11 cellular contexts compared by ENCODE assay signal in the genomic region with DNA sequence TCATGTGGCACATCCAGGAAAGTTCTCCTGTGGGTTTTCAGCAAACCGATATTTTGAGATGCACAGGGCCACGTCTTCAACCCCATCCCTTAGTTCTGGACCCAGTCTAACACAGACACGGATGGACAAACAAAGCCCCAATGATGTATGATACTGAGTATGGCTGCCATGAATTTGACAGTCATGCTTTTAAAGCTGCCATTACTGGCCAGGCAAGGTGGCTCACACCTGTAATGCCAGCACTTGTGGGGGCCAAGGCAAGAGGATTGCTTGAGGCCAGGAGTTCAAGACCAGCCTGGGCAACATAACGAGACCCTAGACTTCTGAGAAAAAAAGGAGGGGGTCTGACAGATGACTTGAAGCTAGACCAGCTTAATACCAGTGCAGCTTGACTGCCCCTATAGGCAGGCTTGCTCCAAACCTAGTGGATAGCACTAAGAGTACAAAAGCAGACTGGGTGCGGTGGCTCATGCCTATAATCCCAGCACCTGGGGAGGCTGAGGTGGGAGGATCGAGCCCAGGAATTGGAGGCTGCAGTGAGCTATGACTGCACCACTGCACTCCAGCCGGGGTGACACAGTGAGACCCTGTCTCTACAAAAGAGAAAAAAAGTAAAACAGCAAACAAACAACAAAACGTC. TPM values are rescaled to one million over a fixed set of nuclear protein-coding genes. Genes with fewer than 3 reads are reported as not detected.
A peak's percentile ranks its signal among the peaks of the same experiment; 100 is the strongest.
DNase-seq lines count a peak whose midpoint lies in the region; ATAC-seq and TF ChIP-seq lines count a peak whose summit lies in the region.
"Had no signal": no experiment of that assay in that cellular context is flagged by ENCODE, and none has a peak within 500 bp of the region (broad histone marks: within the 10 kb centered on the region; RNA-seq: fewer than 3 reads in every experiment).

No MANE protein-coding gene starts in this region.

- H3K9ac ChIP-seq in MM.1S (ENCODE audit: low read length) = no peak overlapping the region

- H3K4me1 ChIP-seq in MM.1S (ENCODE audit: low read length) (peaks cover 6% of the 10 kb centered on the region), hepatocyte (ENCODE audit: insufficient read depth) (no peaks in the 10 kb centered on the region)

- no peaks in the 10 kb centered on the region for H3K27me3 ChIP-seq in MM.1S (replicated peaks; ENCODE audit: insufficient read depth, low read length)
- H3K27me3 ChIP-seq in hepatocyte = no peaks in the 10 kb centered on the region
- H3K27me3 ChIP-seq: heart left ventricle had no signal

- H3K4me2 ChIP-seq in MM.1S (ENCODE audit: low read depth, low read length) (no peak overlapping the region), hepatocyte (no peak overlapping the region)

- H3K9me3 ChIP-seq in MM.1S (replicated peaks; ENCODE audit: insufficient read depth, low read length) (no peaks in the 10 kb centered on the region), hepatocyte (ENCODE audit: low read depth) (no peaks in the 10 kb centered on the region)
- H3K9me3 ChIP-seq: heart left ventricle had no signal

- 80% methylated on average over 8 of the region's 8 CpGs for WGBS in hepatocyte (ENCODE audit: low lambda C conversion rate, missing lambda C conversion rate)

- DNase-seq in MM.1S = no peak
- no peak for DNase-seq in fibroblast of pulmonary artery (ENCODE audit: low read depth)
- DNase-seq in activated naive CD4-positive, alpha-beta T cell treated with anti-CD3 and anti-CD28 coated beads, Interleukin-2, amount 50 U/mL, for 72 hours (ENCODE audit: low spot score in 2 of 2) = no peak
- no peak for DNase-seq in glomerular visceral epithelial cell (ENCODE audit: extremely low spot score)
- DNase-seq in hepatocyte (ENCODE audit: low spot score) = no peak
- DNase-seq: CD8-positive, alpha-beta memory T cell; effector CD4-positive, alpha-beta T cell; NCI-H2081; stimulated activated naive B cell treated with anti-CD40 and anti-IgM and Interleukin-4, amounts not matched to agents 10 μg/mL and 1 μg/mL and 100 μg/mL, for 72 hours had no signal

- H3K36me3 Mint-ChIP-seq in activated naive CD4-positive, alpha-beta T cell treated with anti-CD3 and anti-CD28 coated beads, Interleukin-2, amount 50 U/mL, for 72 hours = no peaks in the 10 kb centered on the region
- H3K36me3 Mint-ChIP-seq: CD8-positive, alpha-beta memory T cell; stimulated activated naive B cell treated with anti-CD40 and anti-IgM and Interleukin-4, amounts not matched to agents 10 μg/mL and 1 μg/mL and 100 μg/mL, for 72 hours had no signal

- H4K20me1 ChIP-seq in MM.1S (ENCODE audit: insufficient read depth, low read length) (no peaks in the 10 kb centered on the region), hepatocyte (ENCODE audit: insufficient read depth, poor library complexity, severe bottlenecking) (no peaks in the 10 kb centered on the region)

- H3K27ac ChIP-seq in MM.1S (ENCODE audit: low read length) = no peak overlapping the region
- no peak overlapping the region for H3K27ac ChIP-seq in hepatocyte

- no peaks in the 10 kb centered on the region for H3K36me3 ChIP-seq in MM.1S (replicated peaks; ENCODE audit: insufficient read depth, low read length)
- H3K36me3 ChIP-seq in hepatocyte (replicated peaks; ENCODE audit: insufficient read depth, low read depth) = no peaks in the 10 kb centered on the region
- H3K36me3 ChIP-seq: heart left ventricle had no signal

- peaks cover 7% of the 10 kb centered on the region for H3F3A ChIP-seq in MM.1S (ENCODE audit: insufficient read depth, low read length)

- H3K9me2 ChIP-seq in MM.1S (replicated peaks; ENCODE audit: insufficient read depth, low read length) = no peaks in the 10 kb centered on the region
- no peaks in the 10 kb centered on the region for H3K9me2 ChIP-seq in hepatocyte (replicated peaks; ENCODE audit: insufficient read depth)

- H3K4me3 ChIP-seq in MM.1S (ENCODE audit: low read length) (no peak overlapping the region), fibroblast of pulmonary artery (replicated peaks; ENCODE audit: low read depth, low read length) (no peak overlapping the region), hepatocyte (no peak overlapping the region)
- H3K4me3 ChIP-seq: heart left ventricle had no signal

- no peaks in the 10 kb centered on the region for H3K79me2 ChIP-seq in MM.1S (ENCODE audit: low read length)
- H3K79me2 ChIP-seq in hepatocyte = no peaks in the 10 kb centered on the region

- H3K9me3 Mint-ChIP-seq in activated naive CD4-positive, alpha-beta T cell treated with anti-CD3 and anti-CD28 coated beads, Interleukin-2, amount 50 U/mL, for 72 hours = no peaks in the 10 kb centered on the region
- H3K9me3 Mint-ChIP-seq: CD8-positive, alpha-beta memory T cell; stimulated activated naive B cell treated with anti-CD40 and anti-IgM and Interleukin-4, amounts not matched to agents 10 μg/mL and 1 μg/mL and 100 μg/mL, for 72 hours had no signal

- no peak for ATAC-seq in activated naive CD4-positive, alpha-beta T cell treated with anti-CD3 and anti-CD28 coated beads, Interleukin-2, amount 50 U/mL, for 72 hours
- ATAC-seq: stimulated activated naive B cell treated with anti-CD40 and anti-IgM and Interleukin-4, amounts not matched to agents 10 μg/mL and 1 μg/mL and 100 μg/mL, for 72 hours had no signal

- TF ChIP-seq CTCF in GM12873 (IDR thresholded peaks at IDR 0.05; ENCODE audit: insufficient read depth, low read depth, low read length, missing control alignments) (peak; percentile 22), MM.1S (IDR thresholded peaks at IDR 0.05; ENCODE audit: low read length) (peak; percentile 25), fibroblast of pulmonary artery (IDR thresholded peaks at IDR 0.05; ENCODE audit: low read length, missing control alignments) (peak; percentile 20), hepatocyte (IDR thresholded peaks at IDR 0.05; ENCODE audit: poor library complexity) (no peak)

- no peak overlapping the region for H3K27ac Mint-ChIP-seq in activated naive CD4-positive, alpha-beta T cell treated with anti-CD3 and anti-CD28 coated beads, Interleukin-2, amount 50 U/mL, for 72 hours
- H3K27ac Mint-ChIP-seq: CD8-positive, alpha-beta memory T cell; stimulated activated naive B cell treated with anti-CD40 and anti-IgM and Interleukin-4, amounts not matched to agents 10 μg/mL and 1 μg/mL and 100 μg/mL, for 72 hours had no signal

- H2AFZ ChIP-seq in MM.1S (ENCODE audit: low read length) (no peak overlapping the region), hepatocyte (no peak overlapping the region)

RNA-seq across cellular contexts. Expression of a gene that starts 10.8 kb away (rescaled TPM):
- 1 to 10 TPM in 1 of 2 donors, under 1 TPM in 1; 0.16 to 3.6 TPM for total RNA-seq in activated naive CD4-positive, alpha-beta T cell treated with anti-CD3 and anti-CD28 coated beads, Interleukin-2, amount 50 U/mL, for 72 hours
- total RNA-seq in hepatocyte = 12.2 and 15.6 TPM in 2 replicates
- polyA plus RNA-seq in hepatocyte = 7.7 and 8.7 TPM in 2 replicates

RNA-seq across cellular contexts. Expression of a gene that starts 35.7 kb away (rescaled TPM):
- 10 to 100 TPM; 68.9 to 74.4 TPM for total RNA-seq in activated naive CD4-positive, alpha-beta T cell treated with anti-CD3 and anti-CD28 coated beads, Interleukin-2, amount 50 U/mL, for 72 hours
- total RNA-seq in hepatocyte = 63.5 and 75.3 TPM in 2 replicates
- 70.4 and 75.6 TPM in 2 replicates for polyA plus RNA-seq in hepatocyte

RNA-seq across cellular contexts. Expression of a gene that starts 35.9 kb away (rescaled TPM):
- total RNA-seq in activated naive CD4-positive, alpha-beta T cell treated with anti-CD3 and anti-CD28 coated beads, Interleukin-2, amount 50 U/mL, for 72 hours = 1 to 10 TPM; 2.6 to 3.6 TPM
- 1.3 and 5.0 TPM in 2 replicates for total RNA-seq in hepatocyte
- polyA plus RNA-seq in hepatocyte = 4.2 and 6.1 TPM in 2 replicates

RNA-seq across cellular contexts. Expression of a gene that starts 49.6 kb away (rescaled TPM):
- total RNA-seq in activated naive CD4-positive, alpha-beta T cell treated with anti-CD3 and anti-CD28 coated beads, Interleukin-2, amount 50 U/mL, for 72 hours = 10 to 100 TPM; 32.9 to 61.9 TPM
- 27.5 and 28.0 TPM in 2 replicates for total RNA-seq in hepatocyte
- polyA plus RNA-seq in hepatocyte = 39.5 and 45.6 TPM in 2 replicates
